In the genomic region with DNA sequence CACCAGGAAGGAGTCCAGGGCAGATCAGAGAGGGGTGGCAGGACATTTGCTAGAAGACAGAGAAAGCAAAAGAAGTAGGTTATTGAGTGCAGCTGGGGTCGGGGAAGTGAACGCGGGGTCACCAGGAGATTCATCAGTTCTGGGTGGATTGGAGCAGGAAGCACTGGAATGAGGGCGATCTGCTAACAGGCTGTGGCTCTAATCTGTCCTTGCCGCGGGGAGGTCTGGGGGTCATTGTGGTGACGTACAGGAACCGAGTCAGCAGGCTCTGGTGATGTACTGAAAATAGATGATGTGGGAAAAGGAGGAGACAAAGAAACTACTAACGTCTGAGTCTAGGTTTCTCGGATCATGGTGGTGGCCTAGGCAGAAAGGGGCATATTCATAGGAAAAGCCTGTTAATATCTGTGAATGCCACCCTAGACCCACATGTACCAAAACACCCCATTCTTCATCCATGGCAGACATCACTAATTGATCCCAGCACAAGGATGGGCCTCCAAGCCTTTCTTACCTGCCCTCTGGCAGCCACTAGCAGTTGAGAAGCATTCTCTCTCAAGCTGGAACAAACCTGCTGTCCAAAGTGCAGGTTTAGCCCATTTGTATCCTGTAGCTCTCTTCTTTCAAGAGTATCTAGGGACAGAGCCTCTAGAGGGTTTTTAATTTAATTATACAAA, we compare ENCODE assay signal across 15 cellular contexts.
"Had no signal": no experiment of that assay in that cellular context is flagged by ENCODE, and none has a peak within 500 bp of the region (broad histone marks: within the 10 kb centered on the region; RNA-seq: fewer than 3 reads in every experiment).

No MANE protein-coding gene starts in this region.

- H3K4me3 ChIP-seq: cardiac muscle cell, colonic mucosa, prostate gland had no signal

- H3K27me3 ChIP-seq: cardiac muscle cell, colonic mucosa had no signal

- H3K4me1 ChIP-seq: colonic mucosa, prostate gland had no signal

- H3K27ac ChIP-seq: cardiac muscle cell, colonic mucosa, prostate gland had no signal

- DNase-seq: activated CD4-positive, alpha-beta memory T cell treated with anti-CD3 and anti-CD28 coated beads for 36 hours; activated CD4-positive, CD25-positive, alpha-beta regulatory T cell treated with anti-CD3 and anti-CD28 coated beads, Interleukin-2, amount 50 U/mL, for 72 hours; activated gamma-delta T cell; activated T-cell treated with anti-CD3 and anti-CD28 coated beads, Interleukin-2, amount 50 U/mL, for 4 hours; anterior cingulate cortex; colonic mucosa; effector CD8-positive, alpha-beta T cell; left cardiac atrium; natural killer cell; nucleus accumbens; stimulated activated CD4-positive, alpha-beta T cell treated with anti-CD3 and anti-CD28 coated beads, Interleukin-2, amount 100 ng/mL, for 24 hours; stimulated activated naive CD4-positive, alpha-beta T cell treated with Interleukin-2 at 50 U/mL for 16 hours; T-helper 2 cell had no signal

- H3K36me3 ChIP-seq: cardiac muscle cell, colonic mucosa, prostate gland had no signal

- H3K9me3 ChIP-seq: colonic mucosa, prostate gland had no signal
